8 cellular contexts compared by ENCODE assay signal in the genomic region with DNA sequence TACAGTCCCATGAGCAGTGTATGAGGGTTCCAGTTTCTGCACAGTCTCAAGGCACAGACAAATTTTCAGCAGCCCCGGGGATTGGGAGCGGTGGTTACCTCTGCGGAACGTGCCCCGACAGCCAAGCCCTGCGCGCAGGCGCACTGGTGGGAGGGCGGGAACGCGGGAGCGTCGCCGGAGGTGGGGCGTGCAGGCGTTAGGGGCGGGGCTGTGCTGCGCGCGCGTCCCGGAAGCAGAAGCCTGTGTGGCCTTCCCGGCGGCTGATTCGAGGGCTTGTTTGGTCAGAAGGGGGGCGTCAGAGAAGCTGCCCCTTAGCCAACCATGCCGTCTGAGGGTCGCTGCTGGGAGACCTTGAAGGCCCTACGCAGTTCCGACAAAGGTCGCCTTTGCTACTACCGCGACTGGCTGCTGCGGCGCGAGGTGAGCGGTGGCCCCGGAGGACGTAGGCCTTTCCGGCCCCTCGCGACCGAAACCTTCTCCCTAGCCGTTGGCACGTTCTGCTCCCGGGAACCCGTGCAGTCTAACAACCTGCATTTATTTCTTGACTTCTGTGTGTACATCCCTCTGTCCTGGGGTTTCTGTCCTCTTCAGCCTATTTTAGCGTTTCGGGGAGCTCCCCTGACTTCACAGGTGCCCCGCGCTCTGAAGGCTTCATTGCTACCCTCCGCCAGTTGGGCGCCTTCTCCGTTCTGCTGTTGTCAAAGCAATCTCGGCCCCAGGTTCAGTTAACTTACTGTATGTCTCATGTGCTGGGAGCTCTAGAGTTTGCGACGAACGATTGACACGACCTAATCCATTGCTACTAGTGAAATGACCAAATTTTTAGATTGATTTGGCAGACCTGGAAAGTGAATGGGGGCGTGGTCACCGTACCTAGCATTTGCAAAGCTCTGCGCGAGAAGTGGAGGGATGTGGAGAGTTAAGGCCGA. TPM values are rescaled to one million over a fixed set of nuclear protein-coding genes. Genes with fewer than 3 reads are reported as not detected.
DNase-seq lines count a peak whose midpoint lies in the region; ATAC-seq and TF ChIP-seq lines count a peak whose summit lies in the region.

A gene with protein sequence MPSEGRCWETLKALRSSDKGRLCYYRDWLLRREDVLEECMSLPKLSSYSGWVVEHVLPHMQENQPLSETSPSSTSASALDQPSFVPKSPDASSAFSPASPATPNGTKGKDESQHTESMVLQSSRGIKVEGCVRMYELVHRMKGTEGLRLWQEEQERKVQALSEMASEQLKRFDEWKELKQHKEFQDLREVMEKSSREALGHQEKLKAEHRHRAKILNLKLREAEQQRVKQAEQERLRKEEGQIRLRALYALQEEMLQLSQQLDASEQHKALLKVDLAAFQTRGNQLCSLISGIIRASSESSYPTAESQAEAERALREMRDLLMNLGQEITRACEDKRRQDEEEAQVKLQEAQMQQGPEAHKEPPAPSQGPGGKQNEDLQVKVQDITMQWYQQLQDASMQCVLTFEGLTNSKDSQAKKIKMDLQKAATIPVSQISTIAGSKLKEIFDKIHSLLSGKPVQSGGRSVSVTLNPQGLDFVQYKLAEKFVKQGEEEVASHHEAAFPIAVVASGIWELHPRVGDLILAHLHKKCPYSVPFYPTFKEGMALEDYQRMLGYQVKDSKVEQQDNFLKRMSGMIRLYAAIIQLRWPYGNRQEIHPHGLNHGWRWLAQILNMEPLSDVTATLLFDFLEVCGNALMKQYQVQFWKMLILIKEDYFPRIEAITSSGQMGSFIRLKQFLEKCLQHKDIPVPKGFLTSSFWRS (plus strand): TSS at position 235 of the 929 bp plus-strand sequence. CDS start 87 bp downstream, at position 322.

- POLR2A ChIA-PET in SK-N-SH (lab: Yijun Ruan, JAX): interaction anchor here (0.6 to 2.2 kb wide), 4 partner anchors 10 to 47 kb away, joined by 3 to 15 read pairs (median 4); a partner anchor contains a TSS

- TF ChIP-seq RAD21 in SK-N-SH (IDR thresholded peaks at IDR 0.05; ENCODE audit: low read length): no peak

- H3K9me3 ChIP-seq in SK-N-SH (no peaks in the 10 kb centered on the region), suprapubic skin (no peaks in the 10 kb centered on the region)

- peak within 1 kb of the TSS; percentile 89 for H3K4me2 ChIP-seq in SK-N-SH

- peak; percentile 77 for ATAC-seq in HG02588 (IDR thresholded peaks at IDR 0.05; ENCODE audit: unreplicated experiment)

- H3K27me3 ChIP-seq in SK-N-SH (ENCODE audit: insufficient read depth): no peaks in the 10 kb centered on the region
- H3K27me3 ChIP-seq in suprapubic skin: no peaks in the 10 kb centered on the region

- no peaks in the 10 kb centered on the region for H4K20me1 ChIP-seq in SK-N-SH (ENCODE audit: insufficient read depth)

- H3K4me3 ChIP-seq in GM08714 (ENCODE audit: low read length) (peak within 1 kb of the TSS; percentile 82), SK-N-SH (ENCODE audit: low read depth in 2 of 2, low read length in 1 of 2) (peak within 1 kb of the TSS; percentile 85 to 95), suprapubic skin (peak within 1 kb of the TSS; percentile 62)

- peaks cover 17% of the 10 kb centered on the region for H3F3A ChIP-seq in SK-N-SH (replicated peaks; ENCODE audit: insufficient read depth)

- H3K4me1 ChIP-seq in SK-N-SH (ENCODE audit: control insufficient read depth in 1 of 2, insufficient read depth in 2 of 2, low read depth in 1 of 2, low read length in 1 of 2) (peaks cover 0 to 13% of the 10 kb centered on the region in 2 experiments; a peak in 2 of 4 replicates), suprapubic skin (peaks cover 29% of the 10 kb centered on the region)

- WGBS in SK-N-SH (ENCODE audit: low lambda C conversion rate): under 1% methylated on average over 28 of the region's 64 CpGs
- 0% methylated on average over 34 of the region's 64 CpGs for WGBS in suprapubic skin

- H3K27ac ChIP-seq in SK-N-SH (ENCODE audit: low read depth in 2 of 2, low read length in 1 of 2) (peak within 1 kb of the TSS; percentile 63 to 73), suprapubic skin (peak within 1 kb of the TSS; percentile 84)

- H3K36me3 ChIP-seq in SK-N-SH (replicated peaks in 1 of 2; ENCODE audit: control insufficient read depth in 1 of 2, insufficient read depth in 2 of 2, low read length in 1 of 2) (peaks cover 18 to 23% of the 10 kb centered on the region in 2 experiments), suprapubic skin (peaks cover 16% of the 10 kb centered on the region)

- H3K9ac ChIP-seq in SK-N-SH: peak within 1 kb of the TSS; percentile 79

- peak within 1 kb of the TSS; percentile 90 for H2AFZ ChIP-seq in SK-N-SH (ENCODE audit: low read depth)

- TF ChIP-seq CTCF in SK-N-SH (IDR thresholded peaks at IDR 0.05) (no peak), suprapubic skin (IDR thresholded peaks at IDR 0.05) (no peak)

- peak; percentile 92 for DNase-seq in NCI-H1092 (lab: John Stamatoyannopoulos, UW)
- DNase-seq in SK-N-SH: peak; percentile 99
- DNase-seq in activated naive CD4-positive, alpha-beta T cell treated with anti-CD3 and anti-CD28 coated beads, Interleukin-2, amount 50 U/mL, for 16 hours: peak; percentile 98
- DNase-seq in globus pallidus (ENCODE audit: low spot score): peak; percentile 89
- DNase-seq in occipital lobe (lab: John Stamatoyannopoulos, UW): peak; percentile 90
- peak; percentile 95 for DNase-seq in suprapubic skin (ENCODE audit: low spot score in 2 of 2)

- no peaks in the 10 kb centered on the region for H3K9me2 ChIP-seq in SK-N-SH

- TF ChIP-seq POLR2A in suprapubic skin (IDR thresholded peaks at IDR 0.05): peak in 1 of 2 donors; percentile 54

- TF ChIP-seq EP300 in SK-N-SH (IDR thresholded peaks at IDR 0.05; ENCODE audit: borderline replicate concordance in 1 of 2, low read depth in 1 of 2, low read length in 1 of 2) (no peak), suprapubic skin (IDR thresholded peaks at IDR 0.05) (no peak)

- CTCF ChIA-PET in SK-N-SH (lab: Yijun Ruan, JAX): interaction anchor here (1.0 to 2.3 kb wide), 3 partner anchors 13 to 66 kb away, joined by 3 to 8 read pairs (median 5); no protein-coding TSS in a partner anchor

- peaks cover 40% of the 10 kb centered on the region for H3K79me2 ChIP-seq in SK-N-SH (ENCODE audit: insufficient read depth)

TF ChIP-seq in SK-N-SH, 30 proteins besides CTCF, POLR2A, EP300 and RAD21:
- TF ChIP-seq CHD2 (IDR thresholded peaks at IDR 0.05; ENCODE audit: low read length, partially characterized antibody) (no peak), GABPA (IDR thresholded peaks at IDR 0.05; ENCODE audit: low read depth) (peak; percentile 79), SMC3 (IDR thresholded peaks at IDR 0.05; ENCODE audit: low read depth, low read length) (no peak), MXI1 (IDR thresholded peaks at IDR 0.05; ENCODE audit: low read depth, low read length) (peak; percentile 82), SIN3A (IDR thresholded peaks at IDR 0.05; ENCODE audit: borderline replicate concordance, low read depth, low read length) (peak; percentile 58; the same call in 1 of the 2 replicates), POLR2AphosphoS5 (IDR thresholded peaks at IDR 0.05; ENCODE audit: low read depth, low read length) (peak; percentile 96), ELF1 (IDR thresholded peaks at IDR 0.05) (peak; percentile 87), NRF1 (IDR thresholded peaks at IDR 0.05; ENCODE audit: low read depth, low read length) (peak; percentile 87)
- TF ChIP-seq, protein P1, sequence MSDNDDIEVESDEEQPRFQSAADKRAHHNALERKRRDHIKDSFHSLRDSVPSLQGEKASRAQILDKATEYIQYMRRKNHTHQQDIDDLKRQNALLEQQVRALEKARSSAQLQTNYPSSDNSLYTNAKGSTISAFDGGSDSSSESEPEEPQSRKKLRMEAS (IDR thresholded peaks at IDR 0.05; ENCODE audit: low read depth): peak; percentile 88

RNA-seq across cellular contexts. Expression of the gene that starts here (rescaled TPM):
- polyA plus RNA-seq in SK-N-SH (2012; rRNA removed): 13.8 and 15.9 TPM in 2 replicates
- polyA plus RNA-seq in SK-N-SH (2012; cell fraction: cytosol; rRNA removed): 13.5 and 14.1 TPM in 2 replicates
- polyA plus RNA-seq in SK-N-SH (2012; cell fraction: nucleus; rRNA removed): 17.5 and 22.3 TPM in 2 replicates
- total RNA-seq in occipital lobe: 18.9 TPM
- 10 to 100 TPM; 27.5 to 39.6 (median 28.5) TPM for total RNA-seq in suprapubic skin

Comparison
In these comparisons a context has a peak if more than half of its experiments do, and no peak if none do; other contexts are left out.
1. Peak in every context shown above with its lines: DNase-seq, ATAC-seq, H3K4me3 ChIP-seq and H3K27ac ChIP-seq.